Comparison of ENCODE assay signal across 8 cellular contexts in the genomic region with DNA sequence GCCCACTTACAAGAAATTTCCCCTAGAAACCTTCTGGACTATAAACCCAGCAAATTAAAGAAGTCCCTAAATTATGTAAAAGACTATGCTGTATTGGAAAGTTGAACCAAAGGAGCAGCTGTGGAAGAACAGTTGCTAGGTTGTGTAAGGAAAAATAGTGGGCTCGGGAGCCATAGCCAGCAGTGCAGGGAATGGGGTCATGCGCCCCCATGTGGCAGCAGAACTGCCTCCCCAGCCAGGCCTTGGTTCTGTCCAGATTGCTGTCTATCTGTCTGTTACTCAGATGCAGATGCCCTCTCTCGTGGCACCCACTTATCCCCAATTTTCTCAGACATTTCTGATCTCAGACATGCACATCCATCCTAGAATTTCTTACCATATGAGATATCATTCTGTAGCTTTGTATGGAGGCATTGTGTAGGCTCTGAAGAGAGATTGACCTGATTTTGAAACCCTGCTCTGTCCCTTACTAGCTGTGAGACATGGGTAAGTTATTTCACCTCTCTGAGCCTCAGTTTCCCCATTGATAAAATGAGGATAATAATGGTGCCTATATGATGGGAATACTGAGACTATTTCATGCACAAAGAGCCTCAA.
A peak's percentile ranks its signal among the peaks of the same experiment; 100 is the strongest.
DNase-seq lines count a peak whose midpoint lies in the region; ATAC-seq and TF ChIP-seq lines count a peak whose summit lies in the region.

No MANE protein-coding gene starts in this region.

- H3K4me3 ChIP-seq in A673 (ENCODE audit: low read depth, low read length, poor library complexity, severe bottlenecking): no peak overlapping the region
- no peak overlapping the region for H3K4me3 ChIP-seq in tibial artery

- H3K36me3 ChIP-seq in A673 (ENCODE audit: insufficient read depth, low read length, poor library complexity, severe bottlenecking) (no peaks in the 10 kb centered on the region), tibial artery (no peaks in the 10 kb centered on the region)

- BruUV-seq in A673 (replicated peaks; lab: Mats Ljungman, UMichigan): no TSS peak

- no peaks in the 10 kb centered on the region for H3K4me1 ChIP-seq in A673 (ENCODE audit: insufficient read depth, low read length, poor library complexity, severe bottlenecking)
- peaks cover 0 to 4% (median 0%) of the 10 kb centered on the region in 4 donors for H3K4me1 ChIP-seq in tibial artery

- intact Hi-C loops in A673 (cut with micrococcal nuclease; ENCODE audit: unreplicated experiment): loop anchor here (2.0 to 5.0 kb wide), 2 partner anchors 953 to 1290 kb away; no protein-coding TSS in a partner anchor
- intact Hi-C loops in tibial artery (cut with DNase I; ENCODE audit: low total_unique reads): no loop called here

- POLR2A ChIA-PET in A673 (lab: Charles Lee; ENCODE audit: low non-redundant PET) (no interaction called here), GM10248 (lab: Yijun Ruan, JAX) (no interaction called here)

- H3K27ac ChIP-seq in A673 (ENCODE audit: low read depth, low read length, poor library complexity, severe bottlenecking) (no peak overlapping the region), tibial artery (no peak overlapping the region)

- no peaks in the 10 kb centered on the region for H3K27me3 ChIP-seq in A673 (replicated peaks; ENCODE audit: insufficient read depth, low read depth, low read length, poor library complexity)
- H3K27me3 ChIP-seq in tibial artery: no peaks in the 10 kb centered on the region

- peak; percentile 51 for DNase-seq in A673 (ENCODE audit: low spot score)
- DNase-seq in GM10248 (ENCODE audit: extremely low spot score): peak; percentile 56
- DNase-seq in NCI-H69 (lab: John Stamatoyannopoulos, UW): peak; percentile 70
- peak; percentile 52 for DNase-seq in cerebellar cortex (ENCODE audit: low spot score)
- DNase-seq in left kidney (ENCODE audit: low read depth, low spot score): peak; percentile 80
- DNase-seq in tibial artery: peak in 1 of 2 donors; percentile 38

- TF ChIP-seq CTCF in A673 (conservative IDR thresholded peaks at IDR 0.05; ENCODE audit: low read depth, low read length) (peak; percentile 78), GM10248 (IDR thresholded peaks at IDR 0.05; ENCODE audit: control extremely low read depth, extremely low read depth, low read depth, missing control alignments) (peak; percentile 81), tibial artery (IDR thresholded peaks at IDR 0.05) (peak; percentile 35 to 45)

- H3K9me3 ChIP-seq in A673 (ENCODE audit: low read depth, low read length, poor library complexity, severe bottlenecking): no peaks in the 10 kb centered on the region
- H3K9me3 ChIP-seq in tibial artery: no peaks in the 10 kb centered on the region

- CTCF ChIA-PET in A673 (lab: Charles Lee) (no interaction called here), GM10248 (lab: Yijun Ruan, JAX) (interaction anchor here (1.2 to 1.9 kb wide), 11 partner anchors 9 to 1472 kb away, joined by 3 to 8 read pairs (median 4); no protein-coding TSS in a partner anchor)

- ATAC-seq in HG02763 (IDR thresholded peaks at IDR 0.05; ENCODE audit: unreplicated experiment): peak; percentile 66
- ATAC-seq in HG03039 (IDR thresholded peaks at IDR 0.05; ENCODE audit: unreplicated experiment): no peak
